In genomic region chr17:59631221-59631720, GRCh38 we compare ENCODE assay signal across 30 cellular contexts. TPM values are rescaled to one million over a fixed set of nuclear protein-coding genes. Genes with fewer than 3 reads are reported as not detected.
A peak's percentile ranks its signal among the peaks of the same experiment; 100 is the strongest.
DNase-seq lines count a peak whose midpoint lies in the region; ATAC-seq, FAIRE-seq and TF ChIP-seq lines count a peak whose summit lies in the region.
"Had no signal": no experiment of that assay in that cellular context is flagged by ENCODE, and none has a peak within 500 bp of the region (broad histone marks: within the 10 kb centered on the region; RNA-seq: fewer than 3 reads in every experiment).

No MANE protein-coding gene starts in this region.

- TF ChIP-seq POLR2A in K562 (conservative IDR thresholded peaks at IDR 0.05): no peak

- H3K9me3 ChIP-seq in GM23248 (ENCODE audit: low read depth) (no peaks in the 10 kb centered on the region), K562 (replicated peaks; ENCODE audit: control insufficient read depth, insufficient read depth, low read depth, low read length) (no peaks in the 10 kb centered on the region), trophoblast cell (ENCODE audit: insufficient read depth, low read depth, low read length) (no peaks in the 10 kb centered on the region)
- H3K9me3 ChIP-seq: esophagus squamous epithelium, gastrocnemius medialis, left lung, psoas muscle, sigmoid colon, testis had no signal

- no peak overlapping the region for H3K14ac ChIP-seq in trophoblast cell (ENCODE audit: low read length)

- H3K9me1 ChIP-seq in K562 (ENCODE audit: control insufficient read depth, insufficient read depth, low read length): no peaks in the 10 kb centered on the region

- H3K79me2 ChIP-seq in GM23248 (ENCODE audit: insufficient read depth): peaks cover 100% of the 10 kb centered on the region
- H3K79me2 ChIP-seq in K562 (ENCODE audit: control insufficient read depth, insufficient read depth, low read length): peaks cover 98% of the 10 kb centered on the region
- peaks cover 21% of the 10 kb centered on the region for H3K79me2 ChIP-seq in trophoblast cell (ENCODE audit: control insufficient read depth, insufficient read depth, low read length, poor library complexity)

- H3K18ac ChIP-seq in trophoblast cell (ENCODE audit: low read length): no peak overlapping the region

- ATAC-seq in activated CD8-positive, alpha-beta memory T cell treated with anti-CD3 and anti-CD28 coated beads, Interleukin-2, amount 10 ng/mL, durations not matched to agents 7 days and 5 days: no peak
- ATAC-seq in K562 (no peak), HG03378 (IDR thresholded peaks at IDR 0.05; ENCODE audit: unreplicated experiment) (no peak)
- ATAC-seq: gastrocnemius medialis; left lung; PC-3; psoas muscle; Right ventricle myocardium inferior; stimulated activated naive CD8-positive, alpha-beta T cell treated with anti-CD3 and anti-CD28 coated beads, Interleukin-15, Interleukin-2, amounts not matched to agents 100 U/mL and 50 U/mL, for 24 hours had no signal

- H3K23ac ChIP-seq in trophoblast cell (ENCODE audit: low read length): no peak overlapping the region

- 91 to 98% methylated on average over 2 of the region's 2 CpGs for WGBS in GM23248 (ENCODE audit: low coverage in 1 of 2, low lambda C conversion rate in 2 of 2, missing lambda C conversion rate in 2 of 2), 2 experiments
- WGBS in K562 (ENCODE audit: insufficient coverage, low coverage, missing lambda C conversion rate): 89% methylated on average over 2 of the region's 2 CpGs
- WGBS in trophoblast cell (ENCODE audit: extremely low coverage, insufficient coverage, insufficient read length): no CpG with 5 or more reads among the region's 2 CpGs

- no peak for DNase-seq in activated CD8-positive, alpha-beta memory T cell treated with anti-CD3 and anti-CD28 coated beads, Interleukin-2, amount 10 ng/mL, durations not matched to agents 7 days and 5 days
- DNase-seq in activated CD8-positive, alpha-beta memory T cell treated with anti-CD3 and anti-CD28 coated beads for 24 hours: no peak
- DNase-seq in GM23248: peak; percentile 17
- no peak for DNase-seq in K562 (ENCODE audit: extremely low read depth in 1 of 4, low spot score in 3 of 4)
- DNase-seq in trophoblast cell: peak; percentile 71 to 92
- no peak for DNase-seq in activated CD4-positive, alpha-beta memory T cell treated with anti-CD3 and anti-CD28 coated beads for 36 hours
- no peak for DNase-seq in SKM-1 treated with dmso at 0.1 percent for 144 hours (lab: John Stamatoyannopoulos, UW; ENCODE audit: unreplicated experiment)
- DNase-seq: activated CD4-positive, alpha-beta T cell treated with anti-CD3 and anti-CD28 coated beads, Interleukin-2, amount 50 U/mL, for 4 hours; activated naive CD4-positive, alpha-beta T cell; activated T-cell treated with anti-CD3 and anti-CD28 coated beads for 4 hours; AML-193; caudate nucleus; esophagus squamous epithelium; gastrocnemius medialis; left lung; NCI-H1092 treated with DMSO at 0.1 percent for 48 hours; NCI-H1930; NCI-H526; NK-92 treated with Interleukin-12 subunit alpha and Interleukin-12 subunit beta, amount 100 ng/mL, for 24 hours; PC-3; psoas muscle; sigmoid colon; stimulated activated naive CD8-positive, alpha-beta T cell treated with anti-CD3 and anti-CD28 coated beads, Interleukin-15, Interleukin-2, amounts not matched to agents 100 U/mL and 50 U/mL, for 24 hours; testis had no signal

- H2AFZ ChIP-seq in GM23248 (no peak overlapping the region), K562 (ENCODE audit: low read depth, low read length) (no peak overlapping the region), trophoblast cell (ENCODE audit: insufficient read depth, low read length, poor library complexity) (no peak overlapping the region)
- H2AFZ ChIP-seq: hepatocyte had no signal

- peaks cover 84% of the 10 kb centered on the region for H4K20me1 ChIP-seq in GM23248 (ENCODE audit: insufficient read depth)
- H4K20me1 ChIP-seq in K562 (replicated peaks; ENCODE audit: control insufficient read depth, insufficient read depth, low read length): peaks cover 49% of the 10 kb centered on the region

- in situ Hi-C loops in GM23248 (cut with MboI) (no loop called here), K562 (cut with MboI) (no loop called here)

- H3K4me1 ChIP-seq in GM23248 (ENCODE audit: insufficient read depth) (peaks cover 59% of the 10 kb centered on the region), K562 (replicated peaks in 1 of 2; ENCODE audit: control insufficient read depth in 2 of 2, insufficient read depth in 2 of 2, low read length in 2 of 2) (peaks cover 16 to 20% of the 10 kb centered on the region in 2 experiments; a peak in 4 of 5 replicates), trophoblast cell (ENCODE audit: control insufficient read depth in 1 of 2, insufficient read depth in 2 of 2, low read length in 2 of 2) (peaks cover 4% of the 10 kb centered on the region in 2 experiments)

- H3K9me3 Mint-ChIP-seq in activated CD8-positive, alpha-beta memory T cell treated with anti-CD3 and anti-CD28 coated beads, Interleukin-2, amount 10 ng/mL, durations not matched to agents 7 days and 5 days (ENCODE audit: low read depth): no peaks in the 10 kb centered on the region
- H3K9me3 Mint-ChIP-seq in activated CD4-positive, alpha-beta memory T cell treated with anti-CD3 and anti-CD28 coated beads for 36 hours: no peaks in the 10 kb centered on the region
- H3K9me3 Mint-ChIP-seq: IgD-negative memory B cell had no signal

- no peaks in the 10 kb centered on the region for H3K27me3 Mint-ChIP-seq in activated CD8-positive, alpha-beta memory T cell treated with anti-CD3 and anti-CD28 coated beads, Interleukin-2, amount 10 ng/mL, durations not matched to agents 7 days and 5 days
- H3K27me3 Mint-ChIP-seq in activated CD4-positive, alpha-beta memory T cell treated with anti-CD3 and anti-CD28 coated beads for 36 hours: no peaks in the 10 kb centered on the region
- H3K27me3 Mint-ChIP-seq: IgD-negative memory B cell had no signal

- no peak for TF ChIP-seq CTCF in K562 (IDR thresholded peaks at IDR 0.05 in 2 of 3, conservative IDR thresholded peaks at IDR 0.05 in 1 of 3; ENCODE audit: insufficient read depth in 2 of 3, low read depth in 1 of 3, low read length in 3 of 3)

- peaks cover 63% of the 10 kb centered on the region for H3F3A ChIP-seq in GM23248 (ENCODE audit: insufficient read depth)

- no peak overlapping the region for H2AK5ac ChIP-seq in trophoblast cell (ENCODE audit: low read length)

- H3K36me3 ChIP-seq in GM23248 (ENCODE audit: low read depth) (peaks cover 6% of the 10 kb centered on the region; the same call in 1 of the 2 replicates), K562 (ENCODE audit: control insufficient read depth, insufficient read depth, low read length) (peaks cover 80% of the 10 kb centered on the region), trophoblast cell (ENCODE audit: control insufficient read depth in 1 of 2, insufficient read depth in 2 of 2, low read length in 2 of 2) (peaks cover 6 to 7% of the 10 kb centered on the region in 2 experiments)
- H3K36me3 ChIP-seq: gastrocnemius medialis, sigmoid colon had no signal

- no peak for TF ChIP-seq EP300 in K562 (IDR thresholded peaks at IDR 0.05; ENCODE audit: low read length)

- H3K4me3 ChIP-seq in GM23248 (no peak overlapping the region), K562 (no peak overlapping the region), trophoblast cell (ENCODE audit: low read depth, low read length) (no peak overlapping the region)
- H3K4me3 ChIP-seq: esophagus squamous epithelium, gastrocnemius medialis, hepatocyte, left lung, psoas muscle, sigmoid colon, testis had no signal

- no peak overlapping the region for H4K12ac ChIP-seq in trophoblast cell (ENCODE audit: low read depth, low read length)

- H3K4me2 ChIP-seq in GM23248 (ENCODE audit: unreplicated experiment): no peak overlapping the region
- H3K4me2 ChIP-seq in K562 (ENCODE audit: insufficient read depth, low read length): no peak overlapping the region
- H3K4me2 ChIP-seq in trophoblast cell (ENCODE audit: low read length): no peak overlapping the region
- H3K4me2 ChIP-seq: hepatocyte had no signal

- H3K27ac ChIP-seq in GM23248 (peak overlapping the region; percentile 1; the same call in 1 of the 2 replicates), K562 (ENCODE audit: extremely low read depth, low read depth, low read length) (no peak overlapping the region), trophoblast cell (ENCODE audit: low read depth, low read length) (no peak overlapping the region)
- H3K27ac ChIP-seq: esophagus squamous epithelium, gastrocnemius medialis, hepatocyte, left lung, psoas muscle, sigmoid colon, testis had no signal

- peak overlapping the region; percentile 26 for H3K27ac Mint-ChIP-seq in activated CD8-positive, alpha-beta memory T cell treated with anti-CD3 and anti-CD28 coated beads, Interleukin-2, amount 10 ng/mL, durations not matched to agents 7 days and 5 days
- no peak overlapping the region for H3K27ac Mint-ChIP-seq in activated CD4-positive, alpha-beta memory T cell treated with anti-CD3 and anti-CD28 coated beads for 36 hours
- H3K27ac Mint-ChIP-seq: IgD-negative memory B cell had no signal

- H3K79me1 ChIP-seq in trophoblast cell (ENCODE audit: low read length): no peaks in the 10 kb centered on the region

- H3K4me1 Mint-ChIP-seq in activated CD8-positive, alpha-beta memory T cell treated with anti-CD3 and anti-CD28 coated beads, Interleukin-2, amount 10 ng/mL, durations not matched to agents 7 days and 5 days: peaks cover 57% of the 10 kb centered on the region
- H3K4me1 Mint-ChIP-seq in activated CD4-positive, alpha-beta memory T cell treated with anti-CD3 and anti-CD28 coated beads for 36 hours (ENCODE audit: low read depth): peaks cover 75% of the 10 kb centered on the region

- H3K27me3 ChIP-seq in GM23248 (replicated peaks; ENCODE audit: insufficient read depth) (no peaks in the 10 kb centered on the region), K562 (ENCODE audit: control insufficient read depth in 2 of 2, insufficient read depth in 2 of 2, low read length in 2 of 2) (no peaks in the 10 kb centered on the region), trophoblast cell (ENCODE audit: insufficient read depth, low read length) (no peaks in the 10 kb centered on the region)
- H3K27me3 ChIP-seq: esophagus squamous epithelium, gastrocnemius medialis, hepatocyte, left lung, sigmoid colon, testis had no signal

- no TSS peak for BruUV-seq in K562 (replicated peaks; lab: Mats Ljungman, UMichigan)

- CTCF ChIA-PET in activated CD8-positive, alpha-beta memory T cell treated with anti-CD3 and anti-CD28 coated beads, Interleukin-2, amount 10 ng/mL, durations not matched to agents 7 days and 5 days (lab: Charles Lee): no interaction called here
- CTCF ChIA-PET in K562 (lab: Yijun Ruan, JAX; ENCODE audit: low intra/inter-chr PET ratio): no interaction called here
- CTCF ChIA-PET in activated CD4-positive, alpha-beta memory T cell treated with anti-CD3 and anti-CD28 coated beads for 36 hours (lab: Charles Lee): no interaction called here

- no peak for TF ChIP-seq RAD21 in K562 (CRISPR knock-in tag; conservative IDR thresholded peaks at IDR 0.05 in 1 of 2, IDR thresholded peaks at IDR 0.05 in 1 of 2)

- peaks cover 34% of the 10 kb centered on the region for H3K36me3 Mint-ChIP-seq in activated CD8-positive, alpha-beta memory T cell treated with anti-CD3 and anti-CD28 coated beads, Interleukin-2, amount 10 ng/mL, durations not matched to agents 7 days and 5 days
- peaks cover 20% of the 10 kb centered on the region for H3K36me3 Mint-ChIP-seq in activated CD4-positive, alpha-beta memory T cell treated with anti-CD3 and anti-CD28 coated beads for 36 hours
- H3K36me3 Mint-ChIP-seq: IgD-negative memory B cell had no signal

- no peak overlapping the region for H3K9ac ChIP-seq in GM23248
- H3K9ac ChIP-seq in K562 (ENCODE audit: insufficient read depth in 1 of 2, low read depth in 2 of 2, low read length in 2 of 2): no peak overlapping the region
- no peak overlapping the region for H3K9ac ChIP-seq in trophoblast cell (ENCODE audit: low read length)

- peak overlapping the region; percentile 99 for H3K4ac ChIP-seq in trophoblast cell (ENCODE audit: low read depth, low read length)

- H3K9me2 ChIP-seq in GM23248 (ENCODE audit: insufficient read depth): no peaks in the 10 kb centered on the region

- no peak overlapping the region for H4K8ac ChIP-seq in trophoblast cell (ENCODE audit: low read depth, low read length)

- no peak overlapping the region for H2BK12ac ChIP-seq in trophoblast cell (ENCODE audit: low read length)

- H2BK5ac ChIP-seq in trophoblast cell (ENCODE audit: low read depth, low read length, poor library complexity): no peak overlapping the region

- no peak for FAIRE-seq in K562 (lab: Jason Lieb, UNC)
- FAIRE-seq: endometrium, urothelium cell line had no signal

- H4K91ac ChIP-seq in trophoblast cell (ENCODE audit: low read depth, low read length): no peak overlapping the region

- no peak overlapping the region for H2BK120ac ChIP-seq in trophoblast cell (ENCODE audit: insufficient read depth, low read length, poor library complexity)

- no peak overlapping the region for H3K4me3 Mint-ChIP-seq in activated CD8-positive, alpha-beta memory T cell treated with anti-CD3 and anti-CD28 coated beads, Interleukin-2, amount 10 ng/mL, durations not matched to agents 7 days and 5 days
- H3K4me3 Mint-ChIP-seq in activated CD4-positive, alpha-beta memory T cell treated with anti-CD3 and anti-CD28 coated beads for 36 hours: no peak overlapping the region

- POLR2A ChIA-PET in K562 (lab: Yijun Ruan, JAX): interaction anchor here (6.5 kb wide), 1 partner anchor 9 kb away, joined by 45 read pairs; the partner anchor contains the start of gene CLTC
- POLR2A ChIA-PET in activated CD4-positive, alpha-beta memory T cell treated with anti-CD3 and anti-CD28 coated beads for 36 hours (lab: Charles Lee): no interaction called here

- intact Hi-C loops in K562 (cut with micrococcal nuclease): no loop called here
- intact Hi-C loops in activated CD4-positive, alpha-beta memory T cell treated with anti-CD3 and anti-CD28 coated beads for 36 hours (cut with micrococcal nuclease): no loop called here

RNA-seq across cellular contexts. Expression of gene CLTC, which starts 11.6 kb away (rescaled TPM):
- 100 to 1,000 TPM; 126 to 162 TPM for total RNA-seq in activated CD8-positive, alpha-beta memory T cell treated with anti-CD3 and anti-CD28 coated beads, Interleukin-2, amount 10 ng/mL, durations not matched to agents 7 days and 5 days
- total RNA-seq in GM23248 (2014; rRNA removed; shearing (Covaris generic)): 343 and 439 TPM in 2 replicates
- polyA plus RNA-seq in GM23248 (2016; fragmentation: Nextera tagmentation; extraction: Ambion mirVana) (162 and 169 TPM in 2 replicates), K562 (2011; rRNA removed) (164 and 217 TPM in 2 replicates), K562 (2014; fragmentation: Illumina TruSeq; extraction: Trizol) (142 and 174 TPM in 2 replicates), K562 (2014; fragmentation: Nextera tagmentation; extraction: Ambion mirVana) (100 to 1,000 TPM; 122 to 134 TPM), K562 (2014; rRNA removed) (102 and 115 TPM in 2 replicates)
- 152 and 501 TPM in 2 replicates for total RNA-seq in K562 (2011; cell fraction: chromatin; rRNA removed; ENCODE audit: low replicate concordance)
- 80.9 and 116 TPM in 2 replicates for total RNA-seq in K562 (2011; cell fraction: nucleolus; rRNA removed)
- 164 and 204 TPM in 2 replicates for total RNA-seq in K562 (2011; cell fraction: nucleoplasm; rRNA removed)
- total RNA-seq in K562 (2014; rRNA removed) (136 and 150 TPM in 2 replicates), K562 (2014; rRNA removed; fragmentation: Illumina TruSeq; extraction: Trizol) (220 and 233 TPM in 2 replicates), K562 (2015; rRNA removed; fragmentation: Illumina TruSeq; extraction: Trizol) (184 and 195 TPM in 2 replicates), K562 (2021) (257 and 267 TPM in 2 replicates)
- 136 and 221 TPM in 2 replicates for polyA plus RNA-seq in K562 (2011; cell fraction: cytosol; rRNA removed)
- 85.8 and 125 TPM in 2 replicates for polyA plus RNA-seq in K562 (2011; cell fraction: nucleus; rRNA removed)
- 133 and 168 TPM in 2 replicates for polyA plus RNA-seq in K562 (2012)
- polyA minus RNA-seq in K562 (2011; rRNA and poly(A)+ RNA removed): 705 and 852 TPM in 2 replicates
- polyA minus RNA-seq in K562 (2011; cell fraction: cytosol; rRNA and poly(A)+ RNA removed): 435 and 548 TPM in 2 replicates
- 79.8 and 167 TPM in 2 replicates for polyA minus RNA-seq in K562 (2011; cell fraction: nucleus; rRNA and poly(A)+ RNA removed)
- polyA plus RNA-seq in trophoblast cell (2013): 234 and 254 TPM in 2 replicates
- 100 to 1,000 TPM; 203 to 206 TPM for total RNA-seq in activated CD4-positive, alpha-beta memory T cell treated with anti-CD3 and anti-CD28 coated beads for 36 hours

Comparison
In these comparisons a context has a peak if more than half of its experiments do, and no peak if none do; other contexts are left out.
1. DNase-seq: peak in GM23248 (single experiment) and trophoblast cell (2 of 2); none in activated CD8-positive, alpha-beta memory T cell treated with anti-CD3 and anti-CD28 coated beads, Interleukin-2, amount 10 ng/mL, durations not matched to agents 7 days and 5 days (single experiment), activated CD8-positive, alpha-beta memory T cell treated with anti-CD3 and anti-CD28 coated beads for 24 hours (single experiment), K562 (0 of 4), activated CD4-positive, alpha-beta memory T cell treated with anti-CD3 and anti-CD28 coated beads for 36 hours (single experiment) and SKM-1 treated with dmso at 0.1 percent for 144 hours (single experiment).